Comparison of ENCODE assay signal across 12 cellular contexts in genomic region chr1:25504706-25505560, GRCh38. TPM values are rescaled to one million over a fixed set of nuclear protein-coding genes. Genes with fewer than 3 reads are reported as not detected.
DNase-seq lines count a peak whose midpoint lies in the region.
"Had no signal": no experiment of that assay in that cellular context is flagged by ENCODE, and none has a peak within 500 bp of the region (broad histone marks: within the 10 kb centered on the region; RNA-seq: fewer than 3 reads in every experiment).

No MANE protein-coding gene starts in this region.

- H3K23ac ChIP-seq in trophoblast cell (ENCODE audit: low read length), result no peak overlapping the region

- H2AFZ ChIP-seq in trophoblast cell (ENCODE audit: insufficient read depth, low read length, poor library complexity), result no peak overlapping the region

- no peak overlapping the region for H3K18ac ChIP-seq in trophoblast cell (ENCODE audit: low read length)

- H2BK12ac ChIP-seq in trophoblast cell (ENCODE audit: low read length), result no peak overlapping the region

- H3K27me3 ChIP-seq in esophagus (ENCODE audit: control insufficient read depth in 1 of 2, insufficient read depth in 2 of 2, low read length in 2 of 2) (no peaks in the 10 kb centered on the region), trophoblast cell (ENCODE audit: insufficient read depth, low read length) (no peaks in the 10 kb centered on the region)

- H3K9ac ChIP-seq in trophoblast cell (ENCODE audit: low read length), result no peak overlapping the region

- WGBS in esophagus, 2 donors, result 72 to 74% methylated on average over 9 of the region's 9 CpGs
- WGBS in trophoblast cell (ENCODE audit: extremely low coverage, insufficient coverage, insufficient read length), result no CpG with 5 or more reads among the region's 9 CpGs

- no peak overlapping the region for H2BK5ac ChIP-seq in trophoblast cell (ENCODE audit: low read depth, low read length, poor library complexity)

- DNase-seq in NCI-H2107 treated with DMSO at 0.1 percent for 48 hours (lab: John Stamatoyannopoulos, UW; ENCODE audit: unreplicated experiment), result peak; percentile 26
- no peak for DNase-seq in NCI-H2107 (lab: John Stamatoyannopoulos, UW)
- peak; percentile 38 for DNase-seq in NCI-H526 treated with DMSO at 0.1 percent for 48 hours (lab: John Stamatoyannopoulos, UW)
- DNase-seq in trophoblast cell, result peak; percentile 25 to 85
- no peak for DNase-seq in HCEC 1CT
- no peak for DNase-seq in LoVo (ENCODE audit: low spot score)
- no peak for DNase-seq in EL
- DNase-seq: activated CD4-positive, alpha-beta T cell treated with anti-CD3 and anti-CD28 coated beads, Interleukin-2, amount 50 U/mL, for 48 hours; DMS53; effector memory CD8-positive, alpha-beta T cell; stimulated activated CD4-positive, alpha-beta T cell treated with anti-CD3 and anti-CD28 coated beads, Interleukin-15, amount 100 ng/mL, for 24 hours had no signal

- H3K27ac ChIP-seq in esophagus (ENCODE audit: low read depth in 2 of 2, low read length in 1 of 2) (peak overlapping the region; percentile 24 to 47), trophoblast cell (ENCODE audit: low read depth, low read length) (no peak overlapping the region)

- H3K14ac ChIP-seq in trophoblast cell (ENCODE audit: low read length), result no peak overlapping the region

- no peak overlapping the region for H3K4me2 ChIP-seq in trophoblast cell (ENCODE audit: low read length)

- H3K79me1 ChIP-seq in trophoblast cell (ENCODE audit: low read length), result no peaks in the 10 kb centered on the region

- no peak overlapping the region for H2AK5ac ChIP-seq in trophoblast cell (ENCODE audit: low read length)

- H3K4ac ChIP-seq in trophoblast cell (ENCODE audit: low read depth, low read length), result no peak overlapping the region

- no peak overlapping the region for H2BK120ac ChIP-seq in trophoblast cell (ENCODE audit: insufficient read depth, low read length, poor library complexity)

- no peak overlapping the region for H4K12ac ChIP-seq in trophoblast cell (ENCODE audit: low read depth, low read length)

- H3K36me3 ChIP-seq in esophagus (ENCODE audit: control insufficient read depth in 2 of 2, insufficient read depth in 2 of 2, low read length in 1 of 2) (no peaks in the 10 kb centered on the region), trophoblast cell (ENCODE audit: control insufficient read depth in 1 of 2, insufficient read depth in 2 of 2, low read length in 2 of 2) (peaks cover 6 to 7% of the 10 kb centered on the region in 2 experiments)

- H3K4me1 ChIP-seq in esophagus (ENCODE audit: control insufficient read depth in 2 of 2, insufficient read depth in 2 of 2, low read length in 1 of 2), result peaks cover 2 to 11% of the 10 kb centered on the region in 2 donors
- peaks cover 2 to 3% of the 10 kb centered on the region in 2 experiments for H3K4me1 ChIP-seq in trophoblast cell (ENCODE audit: control insufficient read depth in 1 of 2, insufficient read depth in 2 of 2, low read length in 2 of 2)

- H4K8ac ChIP-seq in trophoblast cell (ENCODE audit: low read depth, low read length), result no peak overlapping the region

- no peak overlapping the region for H3K4me3 ChIP-seq in esophagus (ENCODE audit: low read depth in 1 of 2, low read length in 2 of 2)
- no peak overlapping the region for H3K4me3 ChIP-seq in trophoblast cell (ENCODE audit: low read depth, low read length)

- H3K9me3 ChIP-seq in esophagus (ENCODE audit: control insufficient read depth in 2 of 2, insufficient read depth in 1 of 2, low read depth in 1 of 2, low read length in 1 of 2) (no peaks in the 10 kb centered on the region), trophoblast cell (ENCODE audit: insufficient read depth, low read depth, low read length) (no peaks in the 10 kb centered on the region)

- no peak overlapping the region for H4K91ac ChIP-seq in trophoblast cell (ENCODE audit: low read depth, low read length)

- H3K79me2 ChIP-seq in trophoblast cell (ENCODE audit: control insufficient read depth, insufficient read depth, low read length, poor library complexity), result no peaks in the 10 kb centered on the region

RNA-seq across cellular contexts. Expression of gene LDLRAP1, which starts 38.5 kb away (rescaled TPM):
- polyA plus RNA-seq in esophagus, result 10 to 100 TPM; 11.0 to 12.5 TPM
- polyA plus RNA-seq in trophoblast cell (2013), result 4.2 and 4.4 TPM in 2 replicates

Comparison
In these comparisons a context has a peak if more than half of its experiments do, and no peak if none do; other contexts are left out.
1. DNase-seq: peak in NCI-H2107 treated with DMSO at 0.1 percent for 48 hours (single experiment), NCI-H526 treated with DMSO at 0.1 percent for 48 hours (single experiment) and trophoblast cell (2 of 2); none in NCI-H2107 (single experiment), HCEC 1CT (single experiment), LoVo (single experiment) and EL (single experiment).